In the genomic region with DNA sequence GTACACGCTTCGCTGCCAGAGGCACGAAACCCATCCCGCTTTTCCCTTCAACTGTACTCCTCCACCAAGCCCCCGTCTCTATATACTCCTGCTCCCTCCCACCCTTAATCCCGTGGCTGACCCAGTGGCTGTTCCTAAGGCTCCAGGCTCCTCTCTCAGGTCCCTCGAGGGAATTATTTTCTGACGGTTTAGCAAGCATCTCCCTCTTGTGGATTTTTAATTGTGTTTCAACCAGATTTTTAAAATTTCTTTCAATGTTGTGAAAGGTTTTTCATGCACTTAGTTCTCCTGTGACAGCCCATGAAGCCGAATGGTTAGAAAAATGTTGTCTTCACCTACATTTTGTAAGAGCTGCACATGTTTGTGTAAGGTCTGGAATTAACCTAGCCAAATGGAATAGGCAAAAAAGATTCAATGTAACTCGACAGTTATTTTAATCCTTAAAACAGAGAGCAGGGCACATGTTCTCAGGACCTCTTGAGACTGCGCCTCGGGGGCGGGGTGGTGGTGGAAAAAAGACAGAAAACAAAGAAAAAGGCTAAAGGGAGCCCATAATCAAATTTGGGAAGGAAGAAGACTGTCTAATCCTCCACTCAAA, we compare ENCODE assay signal across 8 cellular contexts. TPM values are rescaled to one million over a fixed set of nuclear protein-coding genes. Genes with fewer than 3 reads are reported as not detected.
DNase-seq lines count a peak whose midpoint lies in the region; ATAC-seq, FAIRE-seq and TF ChIP-seq lines count a peak whose summit lies in the region.

No MANE protein-coding gene starts in this region.

- 0 out of 2 replicates have a peak, but pooled peaks have one; percentile 6 for TF ChIP-seq POLR2A in K562 (conservative IDR thresholded peaks at IDR 0.05)

- in situ Hi-C loops in K562 (cut with MboI) = loop anchor here (10.0 kb wide), 1 partner anchor 152 kb away; no protein-coding TSS in a partner anchor

- 19% methylated on average over 13 of the region's 13 CpGs for WGBS in K562 (ENCODE audit: insufficient coverage, low coverage, missing lambda C conversion rate)

- FAIRE-seq in K562 (lab: Jason Lieb, UNC) (no peak), kidney (lab: Jason Lieb, UNC) (no peak)

- POLR2A ChIA-PET in K562 (lab: Yijun Ruan, JAX) = interaction anchor here (1.0 to 2.2 kb wide), 3 partner anchors 9 to 194 kb away, joined by 3 to 9 read pairs (median 3); a partner anchor contains a TSS

- H3K9me3 ChIP-seq in K562 (replicated peaks; ENCODE audit: control insufficient read depth, insufficient read depth, low read depth, low read length) = no peaks in the 10 kb centered on the region
- H3K9me3 ChIP-seq in kidney (ENCODE audit: control insufficient read depth in 1 of 2, low read length in 2 of 2) = no peaks in the 10 kb centered on the region

- H3K9ac ChIP-seq in K562 (ENCODE audit: insufficient read depth in 1 of 2, low read depth in 2 of 2, low read length in 2 of 2) (peak overlapping the region; percentile 17 to 95; a peak in 2 of 4 replicates), kidney (ENCODE audit: low read length in 2 of 2) (peak overlapping the region in 1 of 2 donors; percentile 92)

- H3K27me3 ChIP-seq in K562 (ENCODE audit: control insufficient read depth in 2 of 2, insufficient read depth in 2 of 2, low read length in 2 of 2) = no peaks in the 10 kb centered on the region

- H3K4me1 ChIP-seq in K562 (replicated peaks in 1 of 2; ENCODE audit: control insufficient read depth in 2 of 2, insufficient read depth in 2 of 2, low read length in 2 of 2) = peaks cover 7 to 13% of the 10 kb centered on the region in 2 experiments; a peak in 4 of 5 replicates
- H3K4me1 ChIP-seq in kidney (ENCODE audit: control insufficient read depth in 1 of 2, insufficient read depth in 1 of 2, low read depth in 1 of 2, low read length in 2 of 2) = peaks cover 0 to 5% of the 10 kb centered on the region in 2 donors

- ATAC-seq in GM21447 (IDR thresholded peaks at IDR 0.05; ENCODE audit: unreplicated experiment) (peak; percentile 23), K562 (peak; percentile 61), GM21367 (IDR thresholded peaks at IDR 0.05; ENCODE audit: unreplicated experiment) (no peak)

- BruUV-seq in K562 (replicated peaks; lab: Mats Ljungman, UMichigan) = no TSS peak

- DNase-seq in CD1c-positive myeloid dendritic cell (ENCODE audit: extremely low spot score) (peak; percentile 51), NCI-H2196 treated with DMSO at 0.1 percent for 48 hours (lab: John Stamatoyannopoulos, UW; ENCODE audit: unreplicated experiment) (peak; percentile 71), K562 (ENCODE audit: extremely low read depth in 1 of 4, low spot score in 3 of 4) (no peak), kidney (no peak), stromal cell of bone marrow (ENCODE audit: low read depth) (peak; percentile 88), HK-2 (ENCODE audit: unreplicated experiment) (no peak)

- H3K27ac ChIP-seq in K562 (ENCODE audit: extremely low read depth, low read depth, low read length) = peak overlapping the region; percentile 64
- H3K27ac ChIP-seq in kidney (ENCODE audit: low read depth in 2 of 2, low read length in 2 of 2) = peak overlapping the region; percentile 12 to 55

- no peak for TF ChIP-seq EP300 in K562 (IDR thresholded peaks at IDR 0.05; ENCODE audit: low read length)

- peak overlapping the region; percentile 88 for H3K4me2 ChIP-seq in K562 (ENCODE audit: insufficient read depth, low read length)

- intact Hi-C loops in K562 (cut with micrococcal nuclease) (loop anchor here (1.0 kb wide), 3 partner anchors 139 to 193 kb away; a partner anchor contains a TSS), kidney (cut with DNase I) (no loop called here)

- peak overlapping the region; percentile 83 for H2AFZ ChIP-seq in K562 (ENCODE audit: low read depth, low read length)

- no peaks in the 10 kb centered on the region for H4K20me1 ChIP-seq in K562 (replicated peaks; ENCODE audit: control insufficient read depth, insufficient read depth, low read length)

- H3K4me3 ChIP-seq in K562 (peak overlapping the region; percentile 82), kidney (ENCODE audit: low read length in 2 of 2) (peak overlapping the region; percentile 81 to 85)

- CTCF ChIA-PET in K562 (lab: Yijun Ruan, JAX; ENCODE audit: low intra/inter-chr PET ratio) = interaction anchor here (0.9 to 2.0 kb wide), 2 partner anchors 139 to 147 kb away, joined by 3 to 22 read pairs; no protein-coding TSS in a partner anchor

- peaks cover 26% of the 10 kb centered on the region for H3K79me2 ChIP-seq in K562 (ENCODE audit: control insufficient read depth, insufficient read depth, low read length)

- H3K9me1 ChIP-seq in K562 (ENCODE audit: control insufficient read depth, insufficient read depth, low read length) = no peaks in the 10 kb centered on the region

- peak; percentile 76 to 78 for TF ChIP-seq RAD21 in K562 (CRISPR knock-in tag; conservative IDR thresholded peaks at IDR 0.05 in 1 of 2, IDR thresholded peaks at IDR 0.05 in 1 of 2)

- TF ChIP-seq CTCF in K562 (IDR thresholded peaks at IDR 0.05 in 2 of 3, conservative IDR thresholded peaks at IDR 0.05 in 1 of 3; ENCODE audit: insufficient read depth in 2 of 3, low read depth in 1 of 3, low read length in 3 of 3) = peak; percentile 45 to 92 (median 92); a peak in 4 of 6 replicates
- peak; percentile 28 for TF ChIP-seq CTCF in kidney (IDR thresholded peaks at IDR 0.05; ENCODE audit: borderline replicate concordance, extremely low read depth, insufficient read depth)

- H3K36me3 ChIP-seq in K562 (ENCODE audit: control insufficient read depth, insufficient read depth, low read length) (peaks cover 20% of the 10 kb centered on the region), kidney (ENCODE audit: control insufficient read depth in 1 of 2, insufficient read depth in 2 of 2, low read length in 2 of 2) (no peaks in the 10 kb centered on the region)

RNA-seq across cellular contexts. Expression of a gene that starts 0.6 kb away (rescaled TPM):
- 83.4 and 132 TPM in 2 replicates for total RNA-seq in K562 (2011; cell fraction: chromatin; rRNA removed; ENCODE audit: low replicate concordance)
- 20.8 and 30.8 TPM in 2 replicates for total RNA-seq in K562 (2011; cell fraction: nucleolus; rRNA removed)
- total RNA-seq in K562 (2011; cell fraction: nucleoplasm; rRNA removed) = 39.4 and 57.0 TPM in 2 replicates
- total RNA-seq in K562 (2014; rRNA removed) (6.9 and 9.4 TPM in 2 replicates), K562 (2014; rRNA removed; fragmentation: Illumina TruSeq; extraction: Trizol) (12.7 and 13.0 TPM in 2 replicates), K562 (2015; rRNA removed; fragmentation: Illumina TruSeq; extraction: Trizol) (12.0 and 13.5 TPM in 2 replicates), K562 (2021) (10.2 and 10.4 TPM in 2 replicates), kidney (25.8 TPM)
- polyA plus RNA-seq in K562 (2011; rRNA removed) (16.3 and 18.5 TPM in 2 replicates), K562 (2014; fragmentation: Illumina TruSeq; extraction: Trizol) (8.3 and 9.5 TPM in 2 replicates), K562 (2014; fragmentation: Nextera tagmentation; extraction: Ambion mirVana) (1 to 10 TPM; 4.5 to 4.9 TPM), K562 (2014; rRNA removed) (5.6 and 5.9 TPM in 2 replicates), kidney (ENCODE audit: insufficient read depth, low read depth, low replicate concordance) (5.0 TPM)
- 6.1 and 8.8 TPM in 2 replicates for polyA plus RNA-seq in K562 (2011; cell fraction: cytosol; rRNA removed)
- polyA plus RNA-seq in K562 (2011; cell fraction: nucleus; rRNA removed) = 6.9 and 10.2 TPM in 2 replicates
- 5.8 and 6.1 TPM in 2 replicates for polyA plus RNA-seq in K562 (2012)
- polyA minus RNA-seq in K562 (2011; rRNA and poly(A)+ RNA removed) = 69.5 and 73.1 TPM in 2 replicates
- polyA minus RNA-seq in K562 (2011; cell fraction: cytosol; rRNA and poly(A)+ RNA removed) = 17.4 and 18.8 TPM in 2 replicates
- 14.5 and 42.1 TPM in 2 replicates for polyA minus RNA-seq in K562 (2011; cell fraction: nucleus; rRNA and poly(A)+ RNA removed)

RNA-seq across cellular contexts. Expression of a gene that starts 24.7 kb away (rescaled TPM):
- 103 and 143 TPM in 2 replicates for total RNA-seq in K562 (2011; cell fraction: chromatin; rRNA removed; ENCODE audit: low replicate concordance)
- 66.6 and 68.9 TPM in 2 replicates for total RNA-seq in K562 (2011; cell fraction: nucleolus; rRNA removed)
- total RNA-seq in K562 (2011; cell fraction: nucleoplasm; rRNA removed) = 73.7 and 109 TPM in 2 replicates
- 112 and 135 TPM in 2 replicates for total RNA-seq in K562 (2014; rRNA removed)
- 305 and 406 TPM in 2 replicates for total RNA-seq in K562 (2014; rRNA removed; fragmentation: Illumina TruSeq; extraction: Trizol)
- total RNA-seq in K562 (2015; rRNA removed; fragmentation: Illumina TruSeq; extraction: Trizol) = 111 and 113 TPM in 2 replicates
- 132 and 161 TPM in 2 replicates for total RNA-seq in K562 (2021)
- 331 and 560 TPM in 2 replicates for polyA plus RNA-seq in K562 (2011; rRNA removed)
- polyA plus RNA-seq in K562 (2011; cell fraction: cytosol; rRNA removed) = 75.7 and 121 TPM in 2 replicates
- 192 and 207 TPM in 2 replicates for polyA plus RNA-seq in K562 (2011; cell fraction: nucleus; rRNA removed)
- polyA plus RNA-seq in K562 (2012) = 196 and 232 TPM in 2 replicates
- polyA plus RNA-seq in K562 (2014; fragmentation: Illumina TruSeq; extraction: Trizol) = 427 and 492 TPM in 2 replicates
- polyA plus RNA-seq in K562 (2014; fragmentation: Nextera tagmentation; extraction: Ambion mirVana) = 100 to 1,000 TPM; 715 to 881 TPM
- 360 and 565 TPM in 2 replicates for polyA plus RNA-seq in K562 (2014; rRNA removed)
- polyA minus RNA-seq in K562 (2011; rRNA and poly(A)+ RNA removed) = 191 and 212 TPM in 2 replicates
- 29.5 and 33.0 TPM in 2 replicates for polyA minus RNA-seq in K562 (2011; cell fraction: cytosol; rRNA and poly(A)+ RNA removed)
- polyA minus RNA-seq in K562 (2011; cell fraction: nucleus; rRNA and poly(A)+ RNA removed) = 17.4 and 19.5 TPM in 2 replicates
- 1.5 TPM for total RNA-seq in kidney
- 1.3 TPM for polyA plus RNA-seq in kidney (ENCODE audit: insufficient read depth, low read depth, low replicate concordance)

RNA-seq across cellular contexts. Expression of a gene that starts 31.1 kb away (rescaled TPM):
- total RNA-seq in K562 (2011; cell fraction: chromatin; rRNA removed; ENCODE audit: low replicate concordance) = 25.3 and 52.1 TPM in 2 replicates
- total RNA-seq in K562 (2011; cell fraction: nucleolus; rRNA removed) = 19.0 and 22.0 TPM in 2 replicates
- 20.2 and 24.0 TPM in 2 replicates for total RNA-seq in K562 (2011; cell fraction: nucleoplasm; rRNA removed)
- total RNA-seq in K562 (2014; rRNA removed) = 6.6 and 7.6 TPM in 2 replicates
- total RNA-seq in K562 (2014; rRNA removed; fragmentation: Illumina TruSeq; extraction: Trizol) = 10.9 and 14.9 TPM in 2 replicates
- 10.4 and 12.4 TPM in 2 replicates for total RNA-seq in K562 (2015; rRNA removed; fragmentation: Illumina TruSeq; extraction: Trizol)
- total RNA-seq in K562 (2021) = 15.5 and 17.4 TPM in 2 replicates
- polyA plus RNA-seq in K562 (2011; rRNA removed) = 17.4 and 21.9 TPM in 2 replicates
- polyA plus RNA-seq in K562 (2011; cell fraction: cytosol; rRNA removed) = 5.6 and 8.2 TPM in 2 replicates
- polyA plus RNA-seq in K562 (2011; cell fraction: nucleus; rRNA removed) = 9.7 and 14.3 TPM in 2 replicates
- 17.4 and 19.5 TPM in 2 replicates for polyA plus RNA-seq in K562 (2012)
- polyA plus RNA-seq in K562 (2014; fragmentation: Illumina TruSeq; extraction: Trizol) = 22.1 and 23.3 TPM in 2 replicates
- polyA plus RNA-seq in K562 (2014; fragmentation: Nextera tagmentation; extraction: Ambion mirVana) = 10 to 100 TPM; 11.7 to 16.7 TPM
- 17.2 and 20.1 TPM in 2 replicates for polyA plus RNA-seq in K562 (2014; rRNA removed)
- 19.0 and 21.1 TPM in 2 replicates for polyA minus RNA-seq in K562 (2011; rRNA and poly(A)+ RNA removed)
- polyA minus RNA-seq in K562 (2011; cell fraction: cytosol; rRNA and poly(A)+ RNA removed) = 5.6 and 7.3 TPM in 2 replicates
- polyA minus RNA-seq in K562 (2011; cell fraction: nucleus; rRNA and poly(A)+ RNA removed) = 9.2 and 17.7 TPM in 2 replicates
- total RNA-seq in kidney = 29.8 TPM
- polyA plus RNA-seq in kidney (ENCODE audit: insufficient read depth, low read depth, low replicate concordance) = 33.1 TPM

Comparison
In these comparisons a context has a peak if more than half of its experiments do, and no peak if none do; other contexts are left out.
1. DNase-seq: peak in CD1c-positive myeloid dendritic cell (single experiment), NCI-H2196 treated with DMSO at 0.1 percent for 48 hours (single experiment) and stromal cell of bone marrow (single experiment); none in K562 (0 of 4), kidney (single experiment) and HK-2 (single experiment).
2. RNA of a gene that starts 24.7 kb away (total RNA-seq): 66.6 to 406 TPM in K562; 1.5 TPM in kidney (single experiment); every median in the first group is over 10 times any median in the second.